ENCODE assay signal across 9 cellular contexts in genomic region chr14:61536661-61537566, GRCh38.
DNase-seq lines count a peak whose midpoint lies in the region; TF ChIP-seq lines count a peak whose summit lies in the region.
"Had no signal": no experiment of that assay in that cellular context is flagged by ENCODE, and none has a peak within 500 bp of the region (broad histone marks: within the 10 kb centered on the region; RNA-seq: fewer than 3 reads in every experiment).

No MANE protein-coding gene starts in this region.

- in situ Hi-C loops in GM23248 (cut with MboI): no loop called here

- H2AFZ ChIP-seq in GM23248: no peak overlapping the region

- peak overlapping the region; percentile 79 for H3K27ac ChIP-seq in GM23248
- H3K27ac ChIP-seq in esophagus muscularis mucosa (replicated peaks in 1 of 4): peak overlapping the region in 3 of 4 donors; percentile 40 to 60 (median 44)
- H3K27ac ChIP-seq: KMS-11 had no signal

- H3K27me3 ChIP-seq in GM23248 (replicated peaks; ENCODE audit: insufficient read depth) (no peaks in the 10 kb centered on the region), esophagus muscularis mucosa (no peaks in the 10 kb centered on the region)

- no peak for TF ChIP-seq POLR2A in esophagus muscularis mucosa (IDR thresholded peaks at IDR 0.05; ENCODE audit: low read depth)

- peak overlapping the region; percentile 57 for H3K9ac ChIP-seq in GM23248
- H3K9ac ChIP-seq: KMS-11 had no signal

- WGBS in GM23248 (ENCODE audit: low coverage in 1 of 2, low lambda C conversion rate in 2 of 2, missing lambda C conversion rate in 2 of 2), 2 experiments: 70 to 71% methylated on average over 12 of the region's 12 CpGs
- 87% methylated on average over 11 of the region's 12 CpGs for WGBS in esophagus muscularis mucosa

- H3K9me3 ChIP-seq in GM23248 (ENCODE audit: low read depth) (no peaks in the 10 kb centered on the region), esophagus muscularis mucosa (no peaks in the 10 kb centered on the region)

- H3K36me3 ChIP-seq in GM23248 (ENCODE audit: low read depth): no peaks in the 10 kb centered on the region
- no peaks in the 10 kb centered on the region for H3K36me3 ChIP-seq in esophagus muscularis mucosa

- intact Hi-C loops in esophagus muscularis mucosa (cut with DNase I): no loop called here

- peak overlapping the region; percentile 47 for H3K4me2 ChIP-seq in GM23248 (ENCODE audit: unreplicated experiment)
- H3K4me2 ChIP-seq: KMS-11 had no signal

- H3F3A ChIP-seq in GM23248 (ENCODE audit: insufficient read depth): peaks cover 53% of the 10 kb centered on the region

- H3K9me2 ChIP-seq in GM23248 (ENCODE audit: insufficient read depth): no peaks in the 10 kb centered on the region

- no peak for TF ChIP-seq EP300 in esophagus muscularis mucosa (IDR thresholded peaks at IDR 0.05)

- DNase-seq in GM23248: peak; percentile 43
- peak; percentile 43 for DNase-seq in SW480 (ENCODE audit: low spot score)
- no peak for DNase-seq in esophagus muscularis mucosa (ENCODE audit: extremely low spot score)
- peak; percentile 91 for DNase-seq in renal cortical epithelial cell (ENCODE audit: low read depth)
- no peak for DNase-seq in HT-29 (ENCODE audit: low spot score)
- DNase-seq in GDM1 (lab: John Stamatoyannopoulos, UW): no peak
- no peak for DNase-seq in medulla oblongata (ENCODE audit: extremely low spot score)
- DNase-seq: activated CD4-positive, CD25-positive, alpha-beta regulatory T cell had no signal

- H4K20me1 ChIP-seq in GM23248 (ENCODE audit: insufficient read depth): no peaks in the 10 kb centered on the region

- peaks cover 66% of the 10 kb centered on the region for H3K4me1 ChIP-seq in GM23248 (ENCODE audit: insufficient read depth)
- H3K4me1 ChIP-seq in esophagus muscularis mucosa: peaks cover 21 to 40% (median 28%) of the 10 kb centered on the region in 4 donors

- H3K4me3 ChIP-seq in GM23248 (peak overlapping the region; percentile 22), esophagus muscularis mucosa (no peak overlapping the region)

- peaks cover 15% of the 10 kb centered on the region; the same call in 1 of the 2 replicates for H3K79me2 ChIP-seq in GM23248 (ENCODE audit: insufficient read depth)

- TF ChIP-seq CTCF in esophagus muscularis mucosa (IDR thresholded peaks at IDR 0.05): no peak

Comparison
In these comparisons a context has a peak if more than half of its experiments do, and no peak if none do; other contexts are left out.
1. DNase-seq: peak in GM23248 (single experiment), SW480 (single experiment) and renal cortical epithelial cell (single experiment); none in esophagus muscularis mucosa (single experiment), HT-29 (single experiment), GDM1 (single experiment) and medulla oblongata (single experiment).